1 cellular context compared by ENCODE assay signal in genomic region chr11:126930100-126930841, GRCh38.
TF ChIP-seq lines count a peak whose summit lies in the region.

No MANE protein-coding gene starts in this region.

TF ChIP-seq in GM23338, 12 proteins besides CTCF, POLR2A, EP300 and RAD21 (continued from another document):
- TF ChIP-seq ZNF462 (CRISPR knock-in tag; IDR thresholded peaks at IDR 0.05): no peak
